Comparison of ENCODE assay signal across 12 cellular contexts in genomic region chr1:224185208-224185607, GRCh38. TPM values are rescaled to one million over a fixed set of nuclear protein-coding genes. Genes with fewer than 3 reads are reported as not detected.
A peak's percentile ranks its signal among the peaks of the same experiment; 100 is the strongest.
DNase-seq lines count a peak whose midpoint lies in the region; TF ChIP-seq lines count a peak whose summit lies in the region.
"Had no signal": no experiment of that assay in that cellular context is flagged by ENCODE, and none has a peak within 500 bp of the region (broad histone marks: within the 10 kb centered on the region; RNA-seq: fewer than 3 reads in every experiment).

No MANE protein-coding gene starts in this region.

- H3K9ac ChIP-seq in colonic mucosa (ENCODE audit: low read depth in 2 of 2, low read length in 2 of 2) = no peak overlapping the region

- H3K4me1 Mint-ChIP-seq in activated CD4-positive, alpha-beta T cell treated with anti-CD3 and anti-CD28 coated beads, Interleukin-2, amount 10 ng/mL, durations not matched to agents 24 days and 14 days = peaks cover 56% of the 10 kb centered on the region
- peaks cover 47% of the 10 kb centered on the region for H3K4me1 Mint-ChIP-seq in chondrocyte (ENCODE audit: low read depth)

- no peak for TF ChIP-seq CTCF in LNCaP clone FGC (IDR thresholded peaks at IDR 0.05; ENCODE audit: control insufficient read depth, extremely low read depth, insufficient read depth)
- TF ChIP-seq CTCF in chondrocyte (IDR thresholded peaks at IDR 0.05) = no peak
- TF ChIP-seq CTCF in colonic mucosa (IDR thresholded peaks at IDR 0.05) = no peak

- H3K9me3 Mint-ChIP-seq in activated CD4-positive, alpha-beta T cell treated with anti-CD3 and anti-CD28 coated beads, Interleukin-2, amount 10 ng/mL, durations not matched to agents 24 days and 14 days = no peaks in the 10 kb centered on the region
- peaks cover 4% of the 10 kb centered on the region for H3K9me3 Mint-ChIP-seq in chondrocyte (ENCODE audit: low read depth)

- peaks cover 5% of the 10 kb centered on the region for H3K4me1 ChIP-seq in colonic mucosa

- no peaks in the 10 kb centered on the region for H3K9me3 ChIP-seq in colonic mucosa

- peaks cover 38% of the 10 kb centered on the region for H3K36me3 Mint-ChIP-seq in activated CD4-positive, alpha-beta T cell treated with anti-CD3 and anti-CD28 coated beads, Interleukin-2, amount 10 ng/mL, durations not matched to agents 24 days and 14 days (ENCODE audit: low read depth)
- H3K36me3 Mint-ChIP-seq in chondrocyte (ENCODE audit: low read depth) = peaks cover 5% of the 10 kb centered on the region

- no peaks in the 10 kb centered on the region for H3K36me3 ChIP-seq in colonic mucosa

- H3K4me3 ChIP-seq in LNCaP clone FGC (ENCODE audit: low read depth, low read length) (peak overlapping the region; percentile 97), colonic mucosa (no peak overlapping the region)

- H3K27me3 Mint-ChIP-seq in activated CD4-positive, alpha-beta T cell treated with anti-CD3 and anti-CD28 coated beads, Interleukin-2, amount 10 ng/mL, durations not matched to agents 24 days and 14 days = no peaks in the 10 kb centered on the region
- H3K27me3 Mint-ChIP-seq in chondrocyte (ENCODE audit: low read depth) = no peaks in the 10 kb centered on the region

- peak overlapping the region; percentile 84 for H3K27ac Mint-ChIP-seq in activated CD4-positive, alpha-beta T cell treated with anti-CD3 and anti-CD28 coated beads, Interleukin-2, amount 10 ng/mL, durations not matched to agents 24 days and 14 days
- H3K27ac Mint-ChIP-seq in chondrocyte (ENCODE audit: unreplicated experiment) = peak overlapping the region; percentile 79

- intact Hi-C loops in activated CD4-positive, alpha-beta T cell treated with anti-CD3 and anti-CD28 coated beads, Interleukin-2, amount 10 ng/mL, durations not matched to agents 24 days and 14 days (cut with micrococcal nuclease) = loop anchor here (10.0 kb wide), 1 partner anchor 480 kb away; no protein-coding TSS in a partner anchor
- intact Hi-C loops in posterior vena cava (cut with DNase I) = no loop called here
- intact Hi-C loops in colonic mucosa (cut with DNase I) = no loop called here

- H3K4me3 Mint-ChIP-seq in activated CD4-positive, alpha-beta T cell treated with anti-CD3 and anti-CD28 coated beads, Interleukin-2, amount 10 ng/mL, durations not matched to agents 24 days and 14 days = peak overlapping the region; percentile 96
- peak overlapping the region; percentile 85 for H3K4me3 Mint-ChIP-seq in chondrocyte (ENCODE audit: unreplicated experiment)

- H3K27me3 ChIP-seq in colonic mucosa = no peaks in the 10 kb centered on the region
- H3K27me3 ChIP-seq: SJSA1 had no signal

- no peak for DNase-seq in activated CD4-positive, alpha-beta T cell treated with anti-CD3 and anti-CD28 coated beads, Interleukin-2, amount 10 ng/mL, durations not matched to agents 24 days and 14 days
- no peak for DNase-seq in activated CD4-positive, alpha-beta T cell treated with anti-CD3 and anti-CD28 coated beads for 4 hours
- no peak for DNase-seq in LNCaP clone FGC (ENCODE audit: low read depth)
- no peak for DNase-seq in chondrocyte (ENCODE audit: low spot score)
- DNase-seq in posterior vena cava (ENCODE audit: low spot score) = peak; percentile 10
- no peak for DNase-seq in colonic mucosa
- DNase-seq in stimulated activated CD4-positive, alpha-beta T cell treated with anti-CD3 and anti-CD28 coated beads, Interleukin-2, amount 100 ng/mL, for 24 hours = no peak
- DNase-seq in substantia nigra (lab: John Stamatoyannopoulos, UW) = no peak
- DNase-seq: effector memory CD4-positive, alpha-beta T cell; NCI-H2029 treated with DMSO at 0.1 percent for 48 hours; retina had no signal

- no peak overlapping the region for H3K27ac ChIP-seq in colonic mucosa
- H3K27ac ChIP-seq in substantia nigra (ENCODE audit: low read depth, low read length, poor library complexity, severe bottlenecking) = no peak overlapping the region
- H3K27ac ChIP-seq: SJSA1 had no signal

RNA-seq across cellular contexts. Expression of gene DEGS1, which starts 2.2 kb away (rescaled TPM):
- total RNA-seq in activated CD4-positive, alpha-beta T cell treated with anti-CD3 and anti-CD28 coated beads, Interleukin-2, amount 10 ng/mL, durations not matched to agents 24 days and 14 days = 51.8 and 56.3 TPM in 2 replicates
- total RNA-seq in chondrocyte = 129 to 143 TPM (median 139 TPM) in 3 replicates
- total RNA-seq in posterior vena cava = 100 to 1,000 TPM in 1 of 2 donors, 10 to 100 TPM in 1; 91.5 to 109 TPM
- 10 to 100 TPM; 13.3 to 36.8 TPM for total RNA-seq in colonic mucosa
